ENCODE assay signal across 19 cellular contexts in genomic region chr12:7161811-7162210, GRCh38. TPM values are rescaled to one million over a fixed set of nuclear protein-coding genes. Genes with fewer than 3 reads are reported as not detected.
DNase-seq lines count a peak whose midpoint lies in the region; ATAC-seq and TF ChIP-seq lines count a peak whose summit lies in the region.
"Had no signal": no experiment of that assay in that cellular context is flagged by ENCODE, and none has a peak within 500 bp of the region (broad histone marks: within the 10 kb centered on the region; RNA-seq: fewer than 3 reads in every experiment).

No MANE protein-coding gene starts in this region.

- H2BK5ac ChIP-seq in trophoblast cell (ENCODE audit: low read depth, low read length, poor library complexity) = no peak overlapping the region

- no peak overlapping the region for H2BK120ac ChIP-seq in trophoblast cell (ENCODE audit: insufficient read depth, low read length, poor library complexity)

- no peak overlapping the region for H3K23ac ChIP-seq in trophoblast cell (ENCODE audit: low read length)

- H4K8ac ChIP-seq in trophoblast cell (ENCODE audit: low read depth, low read length) = no peak overlapping the region

- no peak overlapping the region for H3K14ac ChIP-seq in trophoblast cell (ENCODE audit: low read length)

- H2BK12ac ChIP-seq in trophoblast cell (ENCODE audit: low read length) = no peak overlapping the region

- H2AFZ ChIP-seq in trophoblast cell (ENCODE audit: insufficient read depth, low read length, poor library complexity) = no peak overlapping the region

- H3K27ac ChIP-seq in trophoblast cell (ENCODE audit: low read depth, low read length) = no peak overlapping the region
- H3K27ac ChIP-seq: pancreas, tibial nerve had no signal

- no CpG with 5 or more reads among the region's 5 CpGs for WGBS in trophoblast cell (ENCODE audit: extremely low coverage, insufficient coverage, insufficient read length)

- H3K4me3 ChIP-seq in AG10803 (ENCODE audit: low read length) (no peak overlapping the region), trophoblast cell (ENCODE audit: low read depth, low read length) (no peak overlapping the region)
- H3K4me3 ChIP-seq: tibial nerve had no signal

- H3K4me1 ChIP-seq in trophoblast cell (ENCODE audit: control insufficient read depth in 1 of 2, insufficient read depth in 2 of 2, low read length in 2 of 2) = no peaks in the 10 kb centered on the region
- H3K4me1 ChIP-seq: BE2C, Caco-2, pancreas had no signal

- no peak overlapping the region for H3K4ac ChIP-seq in trophoblast cell (ENCODE audit: low read depth, low read length)

- ATAC-seq in GM18858 (IDR thresholded peaks at IDR 0.05; ENCODE audit: unreplicated experiment) (no peak), GM19455 (IDR thresholded peaks at IDR 0.05; ENCODE audit: unreplicated experiment) (no peak), GM19395 (IDR thresholded peaks at IDR 0.05; ENCODE audit: unreplicated experiment) (no peak)
- ATAC-seq: naive thymus-derived CD4-positive, alpha-beta T cell had no signal

- peaks cover 3 to 5% of the 10 kb centered on the region in 2 experiments for H3K36me3 ChIP-seq in trophoblast cell (ENCODE audit: control insufficient read depth in 1 of 2, insufficient read depth in 2 of 2, low read length in 2 of 2)
- H3K36me3 ChIP-seq: BE2C, pancreas had no signal

- H4K91ac ChIP-seq in trophoblast cell (ENCODE audit: low read depth, low read length) = no peak overlapping the region

- no peaks in the 10 kb centered on the region for H3K27me3 ChIP-seq in trophoblast cell (ENCODE audit: insufficient read depth, low read length)
- H3K27me3 ChIP-seq: BE2C, pancreas had no signal

- peak; percentile 71 for DNase-seq in AG10803 (ENCODE audit: low read depth)
- DNase-seq in LHCN-M2 (ENCODE audit: low read depth) = peak; percentile 11
- DNase-seq in fibroblast of gingiva (ENCODE audit: low read depth) = peak; percentile 95
- DNase-seq in trophoblast cell = peak; percentile 19 to 59
- no peak for DNase-seq in activated naive CD4-positive, alpha-beta T cell treated with Interleukin-2 at 50 U/mL for 16 hours
- DNase-seq: activated CD4-positive, alpha-beta T cell treated with anti-CD3 and anti-CD28 coated beads for 4 hours; activated naive CD8-positive, alpha-beta T cell treated with anti-CD3 and anti-CD28 coated beads for 36 hours; BE2C; Caco-2; naive thymus-derived CD4-positive, alpha-beta T cell; NCI-H1436; NCI-H2171 treated with DMSO at 0.1 percent for 48 hours; NCI-H526 treated with DMSO at 0.1 percent for 48 hours; pancreas; stimulated activated naive CD4-positive, alpha-beta T cell had no signal

- peaks cover 2% of the 10 kb centered on the region for H3K9me3 ChIP-seq in trophoblast cell (ENCODE audit: insufficient read depth, low read depth, low read length)
- H3K9me3 ChIP-seq: BE2C, pancreas, tibial nerve had no signal

- H2AK5ac ChIP-seq in trophoblast cell (ENCODE audit: low read length) = no peak overlapping the region

- H3K79me1 ChIP-seq in trophoblast cell (ENCODE audit: low read length) = no peaks in the 10 kb centered on the region

- H3K4me2 ChIP-seq in trophoblast cell (ENCODE audit: low read length) = no peak overlapping the region

- H3K18ac ChIP-seq in trophoblast cell (ENCODE audit: low read length) = no peak overlapping the region

- H3K79me2 ChIP-seq in trophoblast cell (ENCODE audit: control insufficient read depth, insufficient read depth, low read length, poor library complexity) = no peaks in the 10 kb centered on the region

- TF ChIP-seq CTCF in AG10803 (conservative IDR thresholded peaks at IDR 0.05; ENCODE audit: low read length) = no peak

- no peak overlapping the region for H3K9ac ChIP-seq in trophoblast cell (ENCODE audit: low read length)

- H4K12ac ChIP-seq in trophoblast cell (ENCODE audit: low read depth, low read length) = no peak overlapping the region

RNA-seq across cellular contexts. Expression of gene PEX5, which starts 27.7 kb away (rescaled TPM):
- total RNA-seq in LHCN-M2 (2014; rRNA removed) = 21.2 TPM in 2 replicates
- polyA plus RNA-seq in LHCN-M2 (2012) = 19.1 TPM
- 7.2 and 7.9 TPM in 2 replicates for polyA plus RNA-seq in trophoblast cell (2013)

RNA-seq across cellular contexts. Expression of gene CLSTN3, which starts 31.6 kb away (rescaled TPM):
- 4.0 and 4.6 TPM in 2 replicates for total RNA-seq in LHCN-M2 (2014; rRNA removed)
- 4.0 TPM for polyA plus RNA-seq in LHCN-M2 (2012)
- 28.4 and 33.1 TPM in 2 replicates for polyA plus RNA-seq in trophoblast cell (2013)

RNA-seq across cellular contexts. Expression of gene RBP5, which starts 33.1 kb away (rescaled TPM):
- not detected in 2 replicates for total RNA-seq in LHCN-M2 (2014; rRNA removed)
- polyA plus RNA-seq in LHCN-M2 (2012) = 0.87 TPM
- polyA plus RNA-seq in trophoblast cell (2013) = 0.15 and 0.23 TPM in 2 replicates
- total RNA-seq: activated naive CD8-positive, alpha-beta T cell treated with anti-CD3 and anti-CD28 coated beads for 36 hours had no signal
- polyA plus RNA-seq: naive thymus-derived CD4-positive, alpha-beta T cell had no signal

RNA-seq across cellular contexts. Expression of gene C1RL, which starts 52.8 kb away (rescaled TPM):
- total RNA-seq in LHCN-M2 (2014; rRNA removed) = 17.9 and 24.7 TPM in 2 replicates
- polyA plus RNA-seq in LHCN-M2 (2012) = 6.9 TPM
- polyA plus RNA-seq in trophoblast cell (2013) = 16.4 and 17.3 TPM in 2 replicates
